1 cellular context compared by ENCODE assay signal in genomic region chr3:48397767-48398681, GRCh38.
TF ChIP-seq lines count a peak whose summit lies in the region.

No MANE protein-coding gene starts in this region.

TF ChIP-seq in HepG2, 621 proteins besides CTCF, POLR2A, EP300 and RAD21 (continued from another document):
- TF ChIP-seq HNF1A (IDR thresholded peaks at IDR 0.05; ENCODE audit: low read depth), result no peak
- no peak for TF ChIP-seq HNF1A (CRISPR knock-in tag; IDR thresholded peaks at IDR 0.05; ENCODE audit: borderline replicate concordance)
- TF ChIP-seq HDAC2 (CRISPR knock-in tag; IDR thresholded peaks at IDR 0.05), result no peak
- TF ChIP-seq FIP1L1 (IDR thresholded peaks at IDR 0.05; ENCODE audit: borderline replicate concordance, insufficient read depth, low read depth, low read length), result no peak
- no peak for TF ChIP-seq KIAA2018 (CRISPR knock-in tag; IDR thresholded peaks at IDR 0.05; ENCODE audit: borderline replicate concordance)
- TF ChIP-seq ZNF44 (CRISPR knock-in tag; IDR thresholded peaks at IDR 0.05), result no peak
- no peak for TF ChIP-seq NR3C1 (CRISPR knock-in tag; IDR thresholded peaks at IDR 0.05)
- TF ChIP-seq ZSCAN31 (CRISPR knock-in tag; IDR thresholded peaks at IDR 0.05; ENCODE audit: low read depth), result no peak
